ENCODE assay signal across 31 cellular contexts in the genomic region with DNA sequence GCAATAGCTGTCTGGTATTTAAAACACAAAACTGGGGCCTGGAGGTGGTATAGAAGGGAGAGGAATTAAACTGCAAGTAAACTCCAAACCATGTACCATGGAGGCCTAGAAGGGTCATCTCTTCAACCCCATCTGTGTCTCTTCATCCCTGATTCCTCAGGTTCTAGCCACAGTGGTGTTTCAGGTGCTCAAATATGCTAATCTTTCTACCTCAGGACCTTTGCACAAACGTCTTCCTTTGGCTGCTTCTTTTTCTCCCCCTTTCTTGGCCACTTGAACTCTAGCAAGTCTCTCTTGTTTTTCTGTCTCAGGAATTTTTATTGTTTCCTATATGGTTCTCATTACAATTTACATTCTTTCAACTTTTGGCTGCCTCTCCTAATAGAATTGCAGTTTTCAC. TPM values are rescaled to one million over a fixed set of nuclear protein-coding genes. Genes with fewer than 3 reads are reported as not detected.
A peak's percentile ranks its signal among the peaks of the same experiment; 100 is the strongest.
DNase-seq lines count a peak whose midpoint lies in the region; ATAC-seq, FAIRE-seq and TF ChIP-seq lines count a peak whose summit lies in the region.
"Had no signal": no experiment of that assay in that cellular context is flagged by ENCODE, and none has a peak within 500 bp of the region (broad histone marks: within the 10 kb centered on the region; RNA-seq: fewer than 3 reads in every experiment).

No MANE protein-coding gene starts in this region.

- H3K9me1 ChIP-seq in K562 (ENCODE audit: control insufficient read depth, insufficient read depth, low read length), result no peaks in the 10 kb centered on the region

- no peaks in the 10 kb centered on the region for H3K36me3 ChIP-seq in HEK293 (ENCODE audit: control insufficient read depth in 2 of 2, insufficient read depth in 1 of 2, low read length in 2 of 2)
- H3K36me3 ChIP-seq in K562 (ENCODE audit: control insufficient read depth, insufficient read depth, low read length), result no peaks in the 10 kb centered on the region
- H3K36me3 ChIP-seq: BE2C; BLaER1; BLaER1 treated with 17β-estradiol and CSF1 and Interleukin-3, amounts not matched to agents 10 nM and 100 nM had no signal

- no peaks in the 10 kb centered on the region for H3K9me3 ChIP-seq in HEK293 (ENCODE audit: control insufficient read depth, insufficient read depth, low read depth, low read length)
- no peaks in the 10 kb centered on the region for H3K9me3 ChIP-seq in K562 (replicated peaks; ENCODE audit: control insufficient read depth, insufficient read depth, low read depth, low read length)
- H3K9me3 ChIP-seq: A549; BE2C; BLaER1; BLaER1 treated with 17β-estradiol and CSF1 and Interleukin-3, amounts not matched to agents 10 nM and 100 nM; Caco-2 had no signal

- no peaks in the 10 kb centered on the region for H4K20me1 ChIP-seq in K562 (replicated peaks; ENCODE audit: control insufficient read depth, insufficient read depth, low read length)
- H4K20me1 ChIP-seq: BLaER1; BLaER1 treated with 17β-estradiol and CSF1 and Interleukin-3, amounts not matched to agents 10 nM and 100 nM had no signal

- no peak for TF ChIP-seq RAD21 in K562 (CRISPR knock-in tag; conservative IDR thresholded peaks at IDR 0.05 in 1 of 2, IDR thresholded peaks at IDR 0.05 in 1 of 2)

- TF ChIP-seq EP300 in K562 (IDR thresholded peaks at IDR 0.05; ENCODE audit: low read length), result no peak

- no TSS peak for BruUV-seq in K562 (replicated peaks; lab: Mats Ljungman, UMichigan)

- no peak overlapping the region for H3K9ac ChIP-seq in K562 (ENCODE audit: insufficient read depth in 1 of 2, low read depth in 2 of 2, low read length in 2 of 2)
- H3K9ac ChIP-seq: BLaER1; BLaER1 treated with 17β-estradiol and CSF1 and Interleukin-3, amounts not matched to agents 10 nM and 100 nM had no signal

- CTCF ChIA-PET in HEK293 (lab: Yijun Ruan, JAX) (interaction anchor here (1.0 kb wide), 1 partner anchor 202 kb away, joined by 5 read pairs; no protein-coding TSS in a partner anchor), K562 (lab: Yijun Ruan, JAX; ENCODE audit: low intra/inter-chr PET ratio) (no interaction called here)

- H3K4me3 ChIP-seq in HEK293 (ENCODE audit: low read depth, low read length) (no peak overlapping the region), K562 (no peak overlapping the region)
- H3K4me3 ChIP-seq: A549; BLaER1; BLaER1 treated with 17β-estradiol and CSF1 and Interleukin-3, amounts not matched to agents 10 nM and 100 nM had no signal

- intact Hi-C loops in K562 (cut with micrococcal nuclease), result loop anchor here (10.0 kb wide), 1 partner anchor 1592 kb away; no protein-coding TSS in a partner anchor

- POLR2A ChIA-PET in HEK293 (lab: Yijun Ruan, JAX), result no interaction called here
- POLR2A ChIA-PET in K562 (lab: Yijun Ruan, JAX), result interaction anchor here (1.0 kb wide), 1 partner anchor 12 kb away, joined by 4 read pairs; no protein-coding TSS in a partner anchor

- no peaks in the 10 kb centered on the region for H3K4me1 ChIP-seq in HEK293 (ENCODE audit: control insufficient read depth, insufficient read depth, low read length)
- no peaks in the 10 kb centered on the region for H3K4me1 ChIP-seq in K562 (replicated peaks in 1 of 2; ENCODE audit: control insufficient read depth in 2 of 2, insufficient read depth in 2 of 2, low read length in 2 of 2)
- H3K4me1 ChIP-seq: BE2C; BLaER1; BLaER1 treated with 17β-estradiol and CSF1 and Interleukin-3, amounts not matched to agents 10 nM and 100 nM had no signal

- H3K4me2 ChIP-seq in K562 (ENCODE audit: insufficient read depth, low read length), result no peak overlapping the region
- H3K4me2 ChIP-seq: A549; BLaER1; BLaER1 treated with 17β-estradiol and CSF1 and Interleukin-3, amounts not matched to agents 10 nM and 100 nM had no signal

- in situ Hi-C loops in K562 (cut with MboI), result loop anchor here (10.0 kb wide), 1 partner anchor 728 kb away; no protein-coding TSS in a partner anchor

- no peak for FAIRE-seq in K562 (lab: Jason Lieb, UNC)
- FAIRE-seq: A204.1, A549, D721Med had no signal

- WGBS in K562 (ENCODE audit: insufficient coverage, low coverage, missing lambda C conversion rate), result 0% methylated on average over 1 of the region's 1 CpG

- no peak overlapping the region for H2AFZ ChIP-seq in K562 (ENCODE audit: low read depth, low read length)

- no peak for DNase-seq in K562 (ENCODE audit: extremely low read depth in 1 of 4, low spot score in 3 of 4)
- DNase-seq: 8988T; ACHN; AML-193; BE2C; C1 segment of cervical spinal cord; Caco-2; Calu3; CD4-positive, alpha-beta memory T cell; CD4-positive, alpha-beta T cell; CD4-positive, CD25-positive, alpha-beta regulatory T cell; CD8-positive, alpha-beta memory T cell; CD8-positive, alpha-beta T cell; COR-L47; DMS 273 treated with DMSO at 0.1 percent for 48 hours; DMS153; DMS53; DMS79; DMS79 treated with DMSO at 0.1 percent for 48 hours; DND-41; EL had no signal

- ATAC-seq in K562 (no peak), GM19395 (IDR thresholded peaks at IDR 0.05; ENCODE audit: unreplicated experiment) (no peak), HG02610 (IDR thresholded peaks at IDR 0.05; ENCODE audit: unreplicated experiment) (no peak)
- ATAC-seq: A549; CD8-positive, alpha-beta T cell had no signal

- H3K79me2 ChIP-seq in K562 (ENCODE audit: control insufficient read depth, insufficient read depth, low read length), result no peaks in the 10 kb centered on the region

- no peak for TF ChIP-seq POLR2A in K562 (conservative IDR thresholded peaks at IDR 0.05)

- H3K27ac ChIP-seq in HEK293 (ENCODE audit: extremely low read depth, low read depth, low read length), result no peak overlapping the region
- H3K27ac ChIP-seq in K562 (ENCODE audit: extremely low read depth, low read depth, low read length), result no peak overlapping the region
- H3K27ac ChIP-seq: 22Rv1; A549; BLaER1; BLaER1 treated with 17β-estradiol and CSF1 and Interleukin-3, amounts not matched to agents 10 nM and 100 nM; C4-2B had no signal

- no peaks in the 10 kb centered on the region for H3K27me3 ChIP-seq in K562 (ENCODE audit: control insufficient read depth in 2 of 2, insufficient read depth in 2 of 2, low read length in 2 of 2)
- H3K27me3 ChIP-seq: BE2C; BLaER1; BLaER1 treated with 17β-estradiol and CSF1 and Interleukin-3, amounts not matched to agents 10 nM and 100 nM had no signal

- TF ChIP-seq CTCF in HEK293 (tag by site-specific recombination; IDR thresholded peaks at IDR 0.05) (no peak), K562 (IDR thresholded peaks at IDR 0.05 in 2 of 3, conservative IDR thresholded peaks at IDR 0.05 in 1 of 3; ENCODE audit: insufficient read depth in 2 of 3, low read depth in 1 of 3, low read length in 3 of 3) (no peak)

TF ChIP-seq in HEK293, 187 proteins besides CTCF, POLR2A, EP300 and RAD21:
- TF ChIP-seq ZNF623 (tag by site-specific recombination; IDR thresholded peaks at IDR 0.05), result peak; percentile 71
- no peak for TF ChIP-seq EGR2 (tag by site-specific recombination; IDR thresholded peaks at IDR 0.05; ENCODE audit: low read depth)

TF ChIP-seq in K562, 482 proteins besides CTCF, POLR2A, EP300 and RAD21:
- TF ChIP-seq, protein P1, sequence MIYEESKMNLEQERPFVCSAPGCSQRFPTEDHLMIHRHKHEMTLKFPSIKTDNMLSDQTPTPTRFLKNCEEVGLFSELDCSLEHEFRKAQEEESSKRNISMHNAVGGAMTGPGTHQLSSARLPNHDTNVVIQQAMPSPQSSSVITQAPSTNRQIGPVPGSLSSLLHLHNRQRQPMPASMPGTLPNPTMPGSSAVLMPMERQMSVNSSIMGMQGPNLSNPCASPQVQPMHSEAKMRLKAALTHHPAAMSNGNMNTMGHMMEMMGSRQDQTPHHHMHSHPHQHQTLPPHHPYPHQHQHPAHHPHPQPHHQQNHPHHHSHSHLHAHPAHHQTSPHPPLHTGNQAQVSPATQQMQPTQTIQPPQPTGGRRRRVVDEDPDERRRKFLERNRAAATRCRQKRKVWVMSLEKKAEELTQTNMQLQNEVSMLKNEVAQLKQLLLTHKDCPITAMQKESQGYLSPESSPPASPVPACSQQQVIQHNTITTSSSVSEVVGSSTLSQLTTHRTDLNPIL (CRISPR knock-in tag; IDR thresholded peaks at IDR 0.05), result no peak
- TF ChIP-seq RBM25 (IDR thresholded peaks at IDR 0.05; ENCODE audit: low read depth, low read length, severe bottlenecking) (peak; percentile 93), ADNP (tag; IDR thresholded peaks at IDR 0.05) (peak; percentile 27; the same call in 1 of the 2 replicates)

RNA-seq across cellular contexts. Expression of a gene that starts 25.6 kb away (rescaled TPM):
- total RNA-seq in K562 (2011; cell fraction: chromatin; rRNA removed; ENCODE audit: low replicate concordance), result 24.4 and 41.1 TPM in 2 replicates
- total RNA-seq in K562 (2011; cell fraction: nucleolus; rRNA removed), result 26.7 and 34.1 TPM in 2 replicates
- 43.8 and 76.6 TPM in 2 replicates for total RNA-seq in K562 (2011; cell fraction: nucleoplasm; rRNA removed)
- total RNA-seq in K562 (2014; rRNA removed) (94.4 and 128 TPM in 2 replicates), K562 (2014; rRNA removed; fragmentation: Illumina TruSeq; extraction: Trizol) (156 and 189 TPM in 2 replicates), K562 (2015; rRNA removed; fragmentation: Illumina TruSeq; extraction: Trizol) (154 and 159 TPM in 2 replicates), K562 (2021) (236 and 261 TPM in 2 replicates)
- polyA plus RNA-seq in K562 (2011; rRNA removed) (189 and 191 TPM in 2 replicates), K562 (2014; fragmentation: Illumina TruSeq; extraction: Trizol) (224 and 243 TPM in 2 replicates), K562 (2014; fragmentation: Nextera tagmentation; extraction: Ambion mirVana) (10 to 100 TPM; 68.5 to 68.6 TPM), K562 (2014; rRNA removed) (133 and 148 TPM in 2 replicates)
- 69.3 and 142 TPM in 2 replicates for polyA plus RNA-seq in K562 (2011; cell fraction: cytosol; rRNA removed)
- 61.0 and 67.9 TPM in 2 replicates for polyA plus RNA-seq in K562 (2011; cell fraction: nucleus; rRNA removed)
- polyA plus RNA-seq in K562 (2012), result 190 and 199 TPM in 2 replicates
- 247 and 299 TPM in 2 replicates for polyA minus RNA-seq in K562 (2011; rRNA and poly(A)+ RNA removed)
- 168 and 172 TPM in 2 replicates for polyA minus RNA-seq in K562 (2011; cell fraction: cytosol; rRNA and poly(A)+ RNA removed)
- polyA minus RNA-seq in K562 (2011; cell fraction: nucleus; rRNA and poly(A)+ RNA removed), result 70.3 and 88.3 TPM in 2 replicates
